31 cellular contexts compared by ENCODE assay signal in genomic region chr11:37248145-37248544, GRCh38.
"Had no signal": no experiment of that assay in that cellular context is flagged by ENCODE, and none has a peak within 500 bp of the region (broad histone marks: within the 10 kb centered on the region; RNA-seq: fewer than 3 reads in every experiment).

No MANE protein-coding gene starts in this region.

- H3K4me1 ChIP-seq: neural progenitor cell, parathyroid adenoma, psoas muscle, spleen, suprapubic skin, testis, tibial artery, transverse colon, upper lobe of right lung, uterus had no signal

- H3K27ac ChIP-seq: neural progenitor cell, ovary, parathyroid adenoma, psoas muscle, skin epidermis, spleen, suprapubic skin, testis, tibial artery, transverse colon, upper lobe of right lung, uterus had no signal

- ATAC-seq: natural killer cell; psoas muscle; right cardiac atrium; sciatic nerve; stimulated activated memory B cell treated with anti-CD40 and anti-IgM and Interleukin-4, amounts not matched to agents 10 μg/mL and 1 μg/mL and 100 μg/mL, for 72 hours; stimulated activated naive CD8-positive, alpha-beta T cell treated with anti-CD3 and anti-CD28 coated beads, Interleukin-15, amount 100 ng/mL, for 72 hours; stimulated activated naive CD8-positive, alpha-beta T cell treated with anti-CD3 and anti-CD28 coated beads, Interleukin-15, Interleukin-2, amounts not matched to agents 100 U/mL and 50 U/mL, for 24 hours; upper lobe of right lung had no signal

- DNase-seq: natural killer cell; occipital lobe; ovary; posterior cingulate gyrus; psoas muscle; right cardiac atrium; spleen; stimulated activated CD4-positive, alpha-beta T cell treated with anti-CD3 and anti-CD28 coated beads, Interleukin-12 subunit alpha, Interleukin-12 subunit beta, amount 100 ng/mL, for 4 hours; stimulated activated CD4-positive, alpha-beta T cell treated with anti-CD3 and anti-CD28 coated beads, Interleukin-1b, Interleukin-23, amount 100 ng/mL, for 48 hours; stimulated activated CD4-positive, alpha-beta T cell treated with anti-CD3 and anti-CD28 coated beads, Interleukin-4, amount 100 ng/mL, for 1 hour; stimulated activated CD4-positive, alpha-beta T cell treated with anti-CD3 and anti-CD28 coated beads, Interleukin-4, amount 100 ng/mL, for 4 hours; stimulated activated CD8-positive, alpha-beta memory T cell treated with anti-CD3 and anti-CD28 coated beads, Interleukin-4, amount 100 ng/mL, for 48 hours; stimulated activated naive CD4-positive, alpha-beta T cell; stimulated activated naive CD8-positive, alpha-beta T cell treated with anti-CD3 and anti-CD28 coated beads, Interleukin-15, amount 100 ng/mL, for 72 hours; stimulated activated naive CD8-positive, alpha-beta T cell treated with anti-CD3 and anti-CD28 coated beads, Interleukin-15, Interleukin-2, amounts not matched to agents 100 U/mL and 50 U/mL, for 24 hours; substantia nigra; testis; tibial artery; transverse colon; upper lobe of right lung; uterus had no signal

- H3K9me3 ChIP-seq: ovary, psoas muscle, suprapubic skin, testis, tibial artery, upper lobe of right lung, uterus had no signal

- H3K36me3 ChIP-seq: neural progenitor cell, ovary, spleen, suprapubic skin, tibial artery, transverse colon, upper lobe of right lung, uterus had no signal

- H3K36me3 Mint-ChIP-seq: natural killer cell; neural progenitor cell; stimulated activated memory B cell treated with anti-CD40 and anti-IgM and Interleukin-4, amounts not matched to agents 10 μg/mL and 1 μg/mL and 100 μg/mL, for 72 hours had no signal

- H3K27ac Mint-ChIP-seq: natural killer cell; nephron; neural progenitor cell; progenitor cell of endocrine pancreas; stimulated activated memory B cell treated with anti-CD40 and anti-IgM and Interleukin-4, amounts not matched to agents 10 μg/mL and 1 μg/mL and 100 μg/mL, for 72 hours; stimulated activated naive CD8-positive, alpha-beta T cell treated with anti-CD3 and anti-CD28 coated beads, Interleukin-15, amount 100 ng/mL, for 72 hours; type B pancreatic cell had no signal

- H3K4me3 ChIP-seq: neural progenitor cell, ovary, psoas muscle, skin epidermis, smooth muscle cell, spleen, suprapubic skin, testis, tibial artery, transverse colon, upper lobe of right lung, uterus had no signal

- H3K27me3 ChIP-seq: neural progenitor cell, ovary, spleen, suprapubic skin, testis, tibial artery, transverse colon, upper lobe of right lung, uterus had no signal
